ENCODE assay signal across 8 cellular contexts in genomic region chr12:52203126-52203921, GRCh38. TPM values are rescaled to one million over a fixed set of nuclear protein-coding genes. Genes with fewer than 3 reads are reported as not detected.
DNase-seq lines count a peak whose midpoint lies in the region; ATAC-seq and TF ChIP-seq lines count a peak whose summit lies in the region.

No MANE protein-coding gene starts in this region.

- peak overlapping the region; percentile 18 for H3K27ac Mint-ChIP-seq in nephron progenitor cell

- ATAC-seq in GM19455 (IDR thresholded peaks at IDR 0.05; ENCODE audit: unreplicated experiment), result no peak

- TF ChIP-seq CTCF in AG10803 (conservative IDR thresholded peaks at IDR 0.05; ENCODE audit: low read length) (no peak), epithelial cell of proximal tubule (conservative IDR thresholded peaks at IDR 0.05; ENCODE audit: low read depth, low read length) (no peak), nephron progenitor cell (IDR thresholded peaks at IDR 0.05) (no peak)

- H3K36me3 Mint-ChIP-seq in nephron progenitor cell (ENCODE audit: low read depth), result no peaks in the 10 kb centered on the region

- H3K9me3 Mint-ChIP-seq in nephron progenitor cell, result no peaks in the 10 kb centered on the region

- no peak overlapping the region for H3K4me3 ChIP-seq in AG10803 (ENCODE audit: low read length)
- no peak overlapping the region for H3K4me3 ChIP-seq in epithelial cell of proximal tubule (ENCODE audit: low read depth, low read length)

- peak overlapping the region; percentile 34 for H3K4me3 Mint-ChIP-seq in nephron progenitor cell

- peaks cover 12% of the 10 kb centered on the region for H3K27me3 Mint-ChIP-seq in nephron progenitor cell (ENCODE audit: low read depth, poor library complexity)

- peaks cover 68% of the 10 kb centered on the region for H3K4me1 Mint-ChIP-seq in nephron progenitor cell

- DNase-seq in AG10803 (ENCODE audit: low read depth) (peak; percentile 95), HK-2 (ENCODE audit: unreplicated experiment) (peak; percentile 84), SHP77 (lab: John Stamatoyannopoulos, UW) (peak; percentile 30 to 63), epithelial cell of proximal tubule (ENCODE audit: low read depth) (peak; percentile 56), nephron progenitor cell (peak; percentile 38), activated gamma-delta T cell treated with Interleukin-2 at 50 U/mL for 16 hours (no peak), RPMI8226 (no peak)

RNA-seq across cellular contexts. Expression of gene KRT80, which starts 11.5 kb away (rescaled TPM):
- total RNA-seq in epithelial cell of proximal tubule, result 18.0 and 32.1 TPM in 2 replicates

RNA-seq across cellular contexts. Expression of gene KRT7, which starts 29.7 kb away (rescaled TPM):
- total RNA-seq in epithelial cell of proximal tubule, result 495 and 768 TPM in 2 replicates

Comparison
In these comparisons a context has a peak if more than half of its experiments do, and no peak if none do; other contexts are left out.
1. DNase-seq: peak in AG10803 (single experiment), HK-2 (single experiment), SHP77 (2 of 2), epithelial cell of proximal tubule (single experiment) and nephron progenitor cell (single experiment); none in activated gamma-delta T cell treated with Interleukin-2 at 50 U/mL for 16 hours (single experiment) and RPMI8226 (single experiment).